Comparison of ENCODE assay signal across 13 cellular contexts in the genomic region with DNA sequence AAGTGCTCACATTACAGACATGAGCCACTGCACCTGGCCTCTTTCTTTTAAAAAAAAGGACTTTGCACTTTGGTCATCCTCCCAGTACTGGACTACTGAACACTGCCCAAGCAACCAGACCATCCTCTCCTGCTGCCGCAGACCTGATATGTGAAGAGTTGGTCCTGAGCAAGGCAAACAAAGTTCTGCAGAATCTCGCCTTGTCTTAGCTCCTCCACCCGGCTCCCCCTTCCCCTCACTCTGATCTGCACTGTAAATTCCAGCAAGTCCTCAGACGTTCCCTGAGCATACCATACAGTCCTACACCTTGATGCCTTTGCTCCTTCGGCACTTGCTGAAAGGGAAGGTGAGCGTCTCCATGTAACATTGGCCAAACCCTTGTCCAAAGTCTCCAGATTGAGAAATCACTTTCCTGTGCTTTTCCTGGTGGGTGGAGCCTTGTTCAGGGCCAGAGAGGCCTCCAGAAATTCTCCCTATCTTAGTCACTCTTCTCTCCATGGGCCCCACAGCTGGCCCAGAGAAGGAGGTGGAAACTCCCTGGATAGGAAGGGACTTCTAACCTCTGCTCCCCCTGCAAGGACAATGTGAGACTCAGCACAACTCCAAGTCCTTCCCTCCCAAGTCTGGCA. TPM values are rescaled to one million over a fixed set of nuclear protein-coding genes. Genes with fewer than 3 reads are reported as not detected.
DNase-seq lines count a peak whose midpoint lies in the region; ATAC-seq, FAIRE-seq and TF ChIP-seq lines count a peak whose summit lies in the region.
"Had no signal": no experiment of that assay in that cellular context is flagged by ENCODE, and none has a peak within 500 bp of the region (broad histone marks: within the 10 kb centered on the region; RNA-seq: fewer than 3 reads in every experiment).

No MANE protein-coding gene starts in this region.

- peaks cover 4% of the 10 kb centered on the region for H3K4me1 Mint-ChIP-seq in type B pancreatic cell (ENCODE audit: unreplicated experiment)
- H3K4me1 Mint-ChIP-seq in activated T-cell treated with anti-CD3 and anti-CD28 coated beads, Interleukin-2, amount 50 U/mL, for 72 hours (ENCODE audit: low read depth): no peaks in the 10 kb centered on the region
- H3K4me1 Mint-ChIP-seq in activated CD8-positive, alpha-beta T cell treated with anti-CD3 and anti-CD28 coated beads, Interleukin-2, amount 10 ng/mL, durations not matched to agents 7 days and 5 days (ENCODE audit: low read depth): no peaks in the 10 kb centered on the region

- TF ChIP-seq CTCF in choroid plexus epithelial cell (conservative IDR thresholded peaks at IDR 0.05; ENCODE audit: low read depth, low read length) (no peak), type B pancreatic cell (conservative IDR thresholded peaks at IDR 0.05) (no peak), colonic mucosa (IDR thresholded peaks at IDR 0.05) (no peak)

- H3K27ac ChIP-seq in colonic mucosa: no peak overlapping the region
- H3K27ac ChIP-seq: VCaP had no signal

- peaks cover 3% of the 10 kb centered on the region for H3K27me3 Mint-ChIP-seq in type B pancreatic cell
- no peaks in the 10 kb centered on the region for H3K27me3 Mint-ChIP-seq in activated T-cell treated with anti-CD3 and anti-CD28 coated beads, Interleukin-2, amount 50 U/mL, for 72 hours (ENCODE audit: low read depth)
- no peaks in the 10 kb centered on the region for H3K27me3 Mint-ChIP-seq in activated CD8-positive, alpha-beta T cell treated with anti-CD3 and anti-CD28 coated beads, Interleukin-2, amount 10 ng/mL, durations not matched to agents 7 days and 5 days (ENCODE audit: low read depth)

- H3K36me3 ChIP-seq in colonic mucosa: no peaks in the 10 kb centered on the region

- peak; percentile 25 for DNase-seq in HTR-8/SVneo (ENCODE audit: insufficient read length, low spot score)
- DNase-seq in choroid plexus epithelial cell (ENCODE audit: low read depth): peak; percentile 57
- peak; percentile 42 for DNase-seq in kidney tubule cell (ENCODE audit: low spot score)
- no peak for DNase-seq in type B pancreatic cell (ENCODE audit: extremely low spot score, unreplicated experiment)
- no peak for DNase-seq in activated T-cell treated with anti-CD3 and anti-CD28 coated beads, Interleukin-2, amount 50 U/mL, for 72 hours
- DNase-seq in activated CD8-positive, alpha-beta T cell treated with anti-CD3 and anti-CD28 coated beads, Interleukin-2, amount 10 ng/mL, durations not matched to agents 7 days and 5 days: no peak
- DNase-seq in NK-92 (lab: John Stamatoyannopoulos, UW; ENCODE audit: unreplicated experiment): no peak
- no peak for DNase-seq in colonic mucosa
- DNase-seq: CD8-positive, alpha-beta T cell; NCI-H446 treated with DMSO at 0.1 percent for 48 hours; SHP77; stimulated activated naive CD8-positive, alpha-beta T cell treated with anti-CD3 and anti-CD28 coated beads, Interleukin-15, amount 100 ng/mL, for 72 hours had no signal

- H3K4me3 Mint-ChIP-seq in type B pancreatic cell: no peak overlapping the region
- no peak overlapping the region for H3K4me3 Mint-ChIP-seq in activated T-cell treated with anti-CD3 and anti-CD28 coated beads, Interleukin-2, amount 50 U/mL, for 72 hours
- no peak overlapping the region for H3K4me3 Mint-ChIP-seq in activated CD8-positive, alpha-beta T cell treated with anti-CD3 and anti-CD28 coated beads, Interleukin-2, amount 10 ng/mL, durations not matched to agents 7 days and 5 days
- H3K4me3 Mint-ChIP-seq: CD8-positive, alpha-beta T cell; stimulated activated naive CD8-positive, alpha-beta T cell treated with anti-CD3 and anti-CD28 coated beads, Interleukin-15, amount 100 ng/mL, for 72 hours had no signal

- no peaks in the 10 kb centered on the region for H3K36me3 Mint-ChIP-seq in type B pancreatic cell
- H3K36me3 Mint-ChIP-seq in activated T-cell treated with anti-CD3 and anti-CD28 coated beads, Interleukin-2, amount 50 U/mL, for 72 hours (ENCODE audit: insufficient read depth in 2 of 2): no peaks in the 10 kb centered on the region
- no peaks in the 10 kb centered on the region for H3K36me3 Mint-ChIP-seq in activated CD8-positive, alpha-beta T cell treated with anti-CD3 and anti-CD28 coated beads, Interleukin-2, amount 10 ng/mL, durations not matched to agents 7 days and 5 days (ENCODE audit: low read depth)
- H3K36me3 Mint-ChIP-seq: CD8-positive, alpha-beta T cell had no signal

- H3K27me3 ChIP-seq in colonic mucosa: no peaks in the 10 kb centered on the region

- peak overlapping the region; percentile 25 for H3K27ac Mint-ChIP-seq in type B pancreatic cell
- H3K27ac Mint-ChIP-seq in activated T-cell treated with anti-CD3 and anti-CD28 coated beads, Interleukin-2, amount 50 U/mL, for 72 hours: no peak overlapping the region
- no peak overlapping the region for H3K27ac Mint-ChIP-seq in activated CD8-positive, alpha-beta T cell treated with anti-CD3 and anti-CD28 coated beads, Interleukin-2, amount 10 ng/mL, durations not matched to agents 7 days and 5 days
- H3K27ac Mint-ChIP-seq: CD8-positive, alpha-beta T cell had no signal

- intact Hi-C loops in colonic mucosa (cut with DNase I): no loop called here

- CTCF ChIA-PET in activated CD8-positive, alpha-beta T cell treated with anti-CD3 and anti-CD28 coated beads, Interleukin-2, amount 10 ng/mL, durations not matched to agents 7 days and 5 days (lab: Charles Lee): no interaction called here

- no peaks in the 10 kb centered on the region for H3K9me3 ChIP-seq in colonic mucosa

- no peak for ATAC-seq in activated T-cell treated with anti-CD3 and anti-CD28 coated beads, Interleukin-2, amount 50 U/mL, for 72 hours (replicated peaks in 1 of 2)
- ATAC-seq in activated CD8-positive, alpha-beta T cell treated with anti-CD3 and anti-CD28 coated beads, Interleukin-2, amount 10 ng/mL, durations not matched to agents 7 days and 5 days: no peak
- ATAC-seq: CD8-positive, alpha-beta T cell; stimulated activated naive CD8-positive, alpha-beta T cell treated with anti-CD3 and anti-CD28 coated beads, Interleukin-15, amount 100 ng/mL, for 72 hours had no signal

- no peak for FAIRE-seq in HTR-8/SVneo (lab: Jason Lieb, UNC)

- H3K4me3 ChIP-seq in choroid plexus epithelial cell (ENCODE audit: low read depth, low read length) (no peak overlapping the region), colonic mucosa (no peak overlapping the region)

- POLR2A ChIA-PET in activated CD8-positive, alpha-beta T cell treated with anti-CD3 and anti-CD28 coated beads, Interleukin-2, amount 10 ng/mL, durations not matched to agents 7 days and 5 days (lab: Charles Lee): no interaction called here

- H3K9ac ChIP-seq in colonic mucosa (ENCODE audit: low read depth in 2 of 2, low read length in 2 of 2): no peak overlapping the region

- H3K9me3 Mint-ChIP-seq in type B pancreatic cell: no peaks in the 10 kb centered on the region
- no peaks in the 10 kb centered on the region for H3K9me3 Mint-ChIP-seq in activated T-cell treated with anti-CD3 and anti-CD28 coated beads, Interleukin-2, amount 50 U/mL, for 72 hours
- no peaks in the 10 kb centered on the region for H3K9me3 Mint-ChIP-seq in activated CD8-positive, alpha-beta T cell treated with anti-CD3 and anti-CD28 coated beads, Interleukin-2, amount 10 ng/mL, durations not matched to agents 7 days and 5 days (ENCODE audit: insufficient read depth)
- H3K9me3 Mint-ChIP-seq: CD8-positive, alpha-beta T cell; stimulated activated naive CD8-positive, alpha-beta T cell treated with anti-CD3 and anti-CD28 coated beads, Interleukin-15, amount 100 ng/mL, for 72 hours had no signal

- no peaks in the 10 kb centered on the region for H3K4me1 ChIP-seq in colonic mucosa

RNA-seq across cellular contexts. Expression of gene TIMP3, which starts 47.0 kb away (rescaled TPM):
- total RNA-seq in type B pancreatic cell (ENCODE audit: low replicate concordance) (38.3 and 45.9 TPM in 2 replicates), colonic mucosa (10 to 100 TPM; 13.3 to 33.6 TPM)
- under 1 TPM in 1 of 2 donors, not detected in 1; 0.07 TPM for total RNA-seq in activated T-cell treated with anti-CD3 and anti-CD28 coated beads, Interleukin-2, amount 50 U/mL, for 72 hours
- not detected for total RNA-seq in activated CD8-positive, alpha-beta T cell treated with anti-CD3 and anti-CD28 coated beads, Interleukin-2, amount 10 ng/mL, durations not matched to agents 7 days and 5 days
- total RNA-seq: CD8-positive, alpha-beta T cell had no signal

Comparison
In these comparisons a context has a peak if more than half of its experiments do, and no peak if none do; other contexts are left out.
1. DNase-seq: peak in HTR-8/SVneo (single experiment), choroid plexus epithelial cell (single experiment) and kidney tubule cell (single experiment); none in type B pancreatic cell (single experiment), activated T-cell treated with anti-CD3 and anti-CD28 coated beads, Interleukin-2, amount 50 U/mL, for 72 hours (0 of 2), activated CD8-positive, alpha-beta T cell treated with anti-CD3 and anti-CD28 coated beads, Interleukin-2, amount 10 ng/mL, durations not matched to agents 7 days and 5 days (single experiment), NK-92 (single experiment) and colonic mucosa (single experiment).
2. RNA of gene TIMP3, which starts 47.0 kb away (total RNA-seq): 38.3 to 45.9 TPM in type B pancreatic cell and 13.3 to 33.6 TPM in colonic mucosa; 0.07 TPM in activated T-cell treated with anti-CD3 and anti-CD28 coated beads, Interleukin-2, amount 50 U/mL, for 72 hours and not detected in activated CD8-positive, alpha-beta T cell treated with anti-CD3 and anti-CD28 coated beads, Interleukin-2, amount 10 ng/mL, durations not matched to agents 7 days and 5 days; every median in the first group is over 10 times any median in the second.